10 cellular contexts compared by ENCODE assay signal in the genomic region with DNA sequence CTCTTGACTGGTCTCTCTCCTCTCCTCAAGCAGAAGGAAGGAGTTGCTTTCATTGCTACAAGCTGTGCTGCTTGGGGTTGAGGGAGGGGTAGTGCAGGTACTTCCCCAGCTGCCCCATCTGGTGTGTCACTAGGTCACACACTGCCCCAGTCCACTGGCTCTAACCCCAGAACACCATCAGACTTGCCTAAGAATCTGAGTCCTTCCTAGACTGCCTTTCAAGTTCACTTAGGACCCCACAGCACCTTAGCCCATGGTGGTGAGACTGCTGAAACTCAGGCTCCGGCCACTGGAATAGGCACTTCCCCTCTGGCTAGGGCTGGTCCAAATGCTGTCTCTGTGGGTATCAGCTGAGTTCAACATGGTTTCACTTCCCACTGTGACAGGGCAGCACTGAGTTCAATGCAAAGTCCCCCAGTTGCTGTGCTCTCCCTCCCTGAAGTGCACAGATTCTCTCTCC.
DNase-seq lines count a peak whose midpoint lies in the region; ATAC-seq and TF ChIP-seq lines count a peak whose summit lies in the region.
"Had no signal": no experiment of that assay in that cellular context is flagged by ENCODE, and none has a peak within 500 bp of the region (broad histone marks: within the 10 kb centered on the region; RNA-seq: fewer than 3 reads in every experiment).

No MANE protein-coding gene starts in this region.

- CTCF ChIA-PET in activated B cell treated with CpG ODN at 0.5 μM for 24 hours (lab: Charles Lee): no interaction called here

- H3K27ac Mint-ChIP-seq in activated B cell treated with CpG ODN at 0.5 μM for 24 hours: peak overlapping the region; percentile 37
- H3K27ac Mint-ChIP-seq: activated CD8-positive, alpha-beta T cell treated with anti-CD3 and anti-CD28 coated beads for 36 hours had no signal

- ATAC-seq in GM18873 (IDR thresholded peaks at IDR 0.05; ENCODE audit: low FRiP score, unreplicated experiment): peak; percentile 87
- peak; percentile 98 for ATAC-seq in GM21723 (IDR thresholded peaks at IDR 0.05; ENCODE audit: unreplicated experiment)
- peak; percentile 95 for ATAC-seq in HG03196 (IDR thresholded peaks at IDR 0.05; ENCODE audit: unreplicated experiment)
- peak; percentile 86 for ATAC-seq in activated B cell treated with CpG ODN at 0.5 μM for 24 hours (ENCODE audit: low read depth)
- ATAC-seq in left colon: no peak
- ATAC-seq: activated CD8-positive, alpha-beta T cell treated with anti-CD3 and anti-CD28 coated beads for 36 hours had no signal

- DNase-seq in activated B cell treated with CpG ODN at 0.5 μM for 24 hours (no peak), left colon (no peak), NCI-H146 treated with DMSO at 0.1 percent for 48 hours (lab: John Stamatoyannopoulos, UW; ENCODE audit: unreplicated experiment) (no peak), NCI-H2081 treated with DMSO at 0.1 percent for 48 hours (lab: John Stamatoyannopoulos, UW) (no peak), DMS79 treated with DMSO at 0.1 percent for 48 hours (lab: John Stamatoyannopoulos, UW) (no peak)
- DNase-seq: activated CD8-positive, alpha-beta T cell treated with anti-CD3 and anti-CD28 coated beads for 36 hours; SHP77 had no signal

- H3K36me3 Mint-ChIP-seq in activated B cell treated with CpG ODN at 0.5 μM for 24 hours (ENCODE audit: low read depth): no peaks in the 10 kb centered on the region

- TF ChIP-seq CTCF in activated B cell treated with CpG ODN at 0.5 μM for 24 hours (IDR thresholded peaks at IDR 0.05): no peak

- POLR2A ChIA-PET in activated B cell treated with CpG ODN at 0.5 μM for 24 hours (lab: Charles Lee): no interaction called here

- H3K4me3 Mint-ChIP-seq in activated B cell treated with CpG ODN at 0.5 μM for 24 hours: no peak overlapping the region
- H3K4me3 Mint-ChIP-seq: activated CD8-positive, alpha-beta T cell treated with anti-CD3 and anti-CD28 coated beads for 36 hours had no signal

- no peaks in the 10 kb centered on the region for H3K9me3 Mint-ChIP-seq in activated B cell treated with CpG ODN at 0.5 μM for 24 hours
- H3K9me3 Mint-ChIP-seq: activated CD8-positive, alpha-beta T cell treated with anti-CD3 and anti-CD28 coated beads for 36 hours had no signal

- intact Hi-C loops in activated B cell treated with CpG ODN at 0.5 μM for 24 hours (cut with micrococcal nuclease) (no loop called here), left colon (cut with DNase I, micrococcal nuclease) (no loop called here)

- peaks cover 8% of the 10 kb centered on the region for H3K27me3 Mint-ChIP-seq in activated B cell treated with CpG ODN at 0.5 μM for 24 hours

- peaks cover 6% of the 10 kb centered on the region for H3K4me1 Mint-ChIP-seq in activated B cell treated with CpG ODN at 0.5 μM for 24 hours
